ENCODE assay signal across 17 cellular contexts in the genomic region with DNA sequence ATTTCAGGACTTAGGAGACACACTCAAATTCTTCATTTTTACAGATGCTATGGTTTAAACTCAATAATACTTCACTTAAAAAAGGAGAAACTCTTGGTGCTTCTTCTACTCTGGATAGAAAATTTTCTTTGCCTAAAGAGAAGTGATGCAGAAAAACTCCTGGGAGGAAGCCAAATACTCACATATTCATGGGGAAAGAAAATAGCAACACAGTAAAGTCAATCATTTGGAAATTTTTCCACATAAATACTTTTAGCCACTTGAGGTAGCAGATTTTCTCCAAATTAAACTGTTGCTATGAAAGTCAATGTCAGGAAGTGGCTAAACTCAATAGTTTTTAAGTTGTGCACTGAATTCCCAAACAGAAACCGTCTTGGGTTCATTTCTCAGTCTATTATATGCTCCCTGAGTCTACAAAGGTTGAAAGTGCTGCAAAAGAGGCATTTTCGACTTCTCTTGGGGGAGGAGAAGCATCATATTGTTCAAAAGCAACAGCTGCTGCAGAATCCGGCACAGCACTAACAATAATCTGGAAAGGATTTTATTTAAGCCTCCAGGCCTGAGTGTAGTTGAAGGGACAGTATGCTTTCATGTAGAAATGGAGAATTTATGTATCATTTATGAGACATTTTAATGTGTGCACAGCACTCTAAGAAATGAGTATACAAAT.
DNase-seq lines count a peak whose midpoint lies in the region; ATAC-seq and TF ChIP-seq lines count a peak whose summit lies in the region.
"Had no signal": no experiment of that assay in that cellular context is flagged by ENCODE, and none has a peak within 500 bp of the region (broad histone marks: within the 10 kb centered on the region; RNA-seq: fewer than 3 reads in every experiment).

No MANE protein-coding gene starts in this region.

- TF ChIP-seq CTCF in progenitor cell of endocrine pancreas (IDR thresholded peaks at IDR 0.05; ENCODE audit: unreplicated experiment) (no peak), chondrocyte (IDR thresholded peaks at IDR 0.05) (no peak)

- H3K27me3 Mint-ChIP-seq in progenitor cell of endocrine pancreas (no peaks in the 10 kb centered on the region), chondrocyte (ENCODE audit: low read depth) (no peaks in the 10 kb centered on the region)

- H3K36me3 Mint-ChIP-seq in progenitor cell of endocrine pancreas (ENCODE audit: insufficient read depth): no peaks in the 10 kb centered on the region
- H3K36me3 Mint-ChIP-seq in chondrocyte (ENCODE audit: low read depth): no peaks in the 10 kb centered on the region
- H3K36me3 Mint-ChIP-seq: CD8-positive, alpha-beta memory T cell had no signal

- H3K4me3 Mint-ChIP-seq in progenitor cell of endocrine pancreas (ENCODE audit: low read depth): no peak overlapping the region
- no peak overlapping the region for H3K4me3 Mint-ChIP-seq in chondrocyte (ENCODE audit: unreplicated experiment)
- H3K4me3 Mint-ChIP-seq: CD8-positive, alpha-beta memory T cell had no signal

- H3K4me1 Mint-ChIP-seq in progenitor cell of endocrine pancreas (ENCODE audit: low read depth) (peaks cover 14% of the 10 kb centered on the region), chondrocyte (ENCODE audit: low read depth) (peaks cover 35% of the 10 kb centered on the region)
- H3K4me1 Mint-ChIP-seq: CD8-positive, alpha-beta memory T cell had no signal

- no peak overlapping the region for H3K27ac Mint-ChIP-seq in progenitor cell of endocrine pancreas
- no peak overlapping the region for H3K27ac Mint-ChIP-seq in chondrocyte (ENCODE audit: unreplicated experiment)
- H3K27ac Mint-ChIP-seq: CD8-positive, alpha-beta memory T cell had no signal

- H3K27ac ChIP-seq in caudate nucleus (ENCODE audit: low read depth, low read length): peak overlapping the region; percentile 14
- peak overlapping the region; percentile 87 for H3K27ac ChIP-seq in substantia nigra (ENCODE audit: low read depth, low read length, poor library complexity, severe bottlenecking)
- H3K27ac ChIP-seq: A549; BLaER1 treated with 17β-estradiol and CSF1 and Interleukin-3, amounts not matched to agents 10 nM and 100 nM had no signal

- peak; percentile 46 for DNase-seq in NCI-H524 treated with DMSO at 0.1 percent for 48 hours (lab: John Stamatoyannopoulos, UW)
- DNase-seq in caudate nucleus (lab: John Stamatoyannopoulos, UW): no peak
- peak; percentile 43 for DNase-seq in kidney glomerular epithelial cell (lab: John Stamatoyannopoulos, UW)
- no peak for DNase-seq in substantia nigra (lab: John Stamatoyannopoulos, UW)
- DNase-seq in progenitor cell of endocrine pancreas (ENCODE audit: low spot score, unreplicated experiment): no peak
- DNase-seq in chondrocyte (ENCODE audit: low spot score): no peak
- DNase-seq: CD8-positive, alpha-beta memory T cell; DMS79; NCI-H1105; NCI-H1694; NCI-H2081 treated with DMSO at 0.1 percent for 48 hours; NCI-H510A; PC-3 had no signal

- H3K9me3 Mint-ChIP-seq in progenitor cell of endocrine pancreas (ENCODE audit: low read depth): no peaks in the 10 kb centered on the region
- H3K9me3 Mint-ChIP-seq in chondrocyte (ENCODE audit: low read depth): no peaks in the 10 kb centered on the region

- ATAC-seq in HG02884 (IDR thresholded peaks at IDR 0.05; ENCODE audit: unreplicated experiment): no peak
- ATAC-seq: A549, K562, PC-3 had no signal

Comparison
In these comparisons a context has a peak if more than half of its experiments do, and no peak if none do; other contexts are left out.
1. DNase-seq: peak in NCI-H524 treated with DMSO at 0.1 percent for 48 hours (single experiment) and kidney glomerular epithelial cell (single experiment); none in caudate nucleus (0 of 61), substantia nigra (0 of 49), progenitor cell of endocrine pancreas (single experiment) and chondrocyte (single experiment).